In the genomic region with DNA sequence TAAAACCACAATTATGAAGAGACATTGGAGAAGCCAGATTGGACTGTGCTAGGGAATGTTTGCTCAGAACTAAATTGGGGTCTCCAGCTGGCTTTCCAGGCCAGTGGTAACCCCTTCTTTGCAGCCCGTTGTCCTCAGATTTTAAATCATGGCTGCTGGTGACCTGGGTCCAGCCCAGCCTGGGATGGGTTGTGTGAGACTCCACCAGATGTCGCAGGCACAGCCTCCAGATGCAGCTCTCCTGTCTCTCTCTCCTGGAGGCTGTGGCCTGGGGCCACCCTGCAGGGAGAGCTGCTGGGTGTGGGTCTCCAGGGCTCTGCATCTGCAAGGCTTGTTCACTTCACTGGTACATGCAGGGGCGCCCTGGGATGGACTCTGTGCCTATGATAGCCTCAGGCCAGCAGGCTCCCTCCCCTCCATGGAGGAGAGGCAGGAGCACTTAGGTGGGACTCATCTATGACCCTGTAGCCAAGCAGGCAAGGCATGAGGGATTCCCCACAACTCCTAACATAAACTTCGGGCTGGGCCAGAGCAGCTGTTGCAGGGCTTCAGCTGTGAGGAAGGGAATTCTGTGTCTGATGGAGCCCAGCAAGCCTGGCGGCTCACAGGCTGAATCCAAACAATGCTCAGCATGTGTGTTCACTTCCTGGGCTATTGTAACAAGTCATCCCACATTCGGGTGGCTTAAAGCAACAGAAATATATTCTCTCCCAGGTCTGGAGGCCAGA, we compare ENCODE assay signal across 20 cellular contexts.
DNase-seq lines count a peak whose midpoint lies in the region; ATAC-seq, FAIRE-seq and TF ChIP-seq lines count a peak whose summit lies in the region.
"Had no signal": no experiment of that assay in that cellular context is flagged by ENCODE, and none has a peak within 500 bp of the region (broad histone marks: within the 10 kb centered on the region; RNA-seq: fewer than 3 reads in every experiment).

No MANE protein-coding gene starts in this region.

- 79% methylated on average over 5 of the region's 6 CpGs; no CpG with 5 or more reads in 1 of the 2 experiments for WGBS in H1 (ENCODE audit: extremely low coverage in 1 of 2, insufficient coverage in 1 of 2, insufficient read length in 1 of 2, insufficient replicate concordance in 2 of 2, low coverage in 1 of 2, low lambda C conversion rate in 2 of 2, missing lambda C conversion rate in 1 of 2), 2 experiments
- 72 to 74% methylated on average over 6 of the region's 6 CpGs for WGBS in aorta, 2 donors

- H3K14ac ChIP-seq in H1 (ENCODE audit: insufficient read length): no peak overlapping the region

- no peaks in the 10 kb centered on the region for H3K23me2 ChIP-seq in H1 (ENCODE audit: low read depth, low read length)

- POLR2A ChIA-PET in H1 (lab: Charles Lee; ENCODE audit: partially characterized antibody): no interaction called here
- POLR2A ChIA-PET in Caco-2 (lab: Charles Lee): no interaction called here

- H2BK15ac ChIP-seq in H1 (ENCODE audit: low read length): no peak overlapping the region

- H3K4me2 ChIP-seq in H1 (ENCODE audit: insufficient read depth in 1 of 2, low read depth in 2 of 2, low read length in 2 of 2): no peak overlapping the region

- 0 out of 2 replicates have a peak overlapping the region, but pooled peaks have one; percentile 33 for H2AFZ ChIP-seq in H1 (ENCODE audit: low read length)

- no peak for TF ChIP-seq RAD21 in H1 (IDR thresholded peaks at IDR 0.05 in 1 of 2, conservative IDR thresholded peaks at IDR 0.05 in 1 of 2; ENCODE audit: low read depth in 2 of 2, low read length in 2 of 2)

- H3K36me3 ChIP-seq in H1 (ENCODE audit: control insufficient read depth in 2 of 4, insufficient read depth in 4 of 4, low read length in 3 of 4) (no peaks in the 10 kb centered on the region), aorta (ENCODE audit: control insufficient read depth in 1 of 2, insufficient read depth in 2 of 2, low read length in 1 of 2) (no peaks in the 10 kb centered on the region), Caco-2 (ENCODE audit: control insufficient read depth, insufficient read depth, low read length) (no peaks in the 10 kb centered on the region)

- no peak overlapping the region for H3K18ac ChIP-seq in H1 (ENCODE audit: extremely low read depth, low read length)

- H2BK12ac ChIP-seq in H1 (ENCODE audit: low read depth, low read length): no peak overlapping the region

- BruUV-seq in Caco-2 (replicated peaks; lab: Mats Ljungman, UMichigan): no TSS peak

- no peak overlapping the region for H3K23ac ChIP-seq in H1 (ENCODE audit: insufficient read length)

- H3K27me3 ChIP-seq in H1 (replicated peaks in 1 of 4; ENCODE audit: control insufficient read depth in 3 of 4, extremely low read depth in 1 of 4, insufficient read depth in 3 of 4, low read length in 3 of 4): no peaks in the 10 kb centered on the region
- H3K27me3 ChIP-seq in aorta (ENCODE audit: control insufficient read depth in 1 of 2, insufficient read depth in 2 of 2, low read length in 1 of 2): no peaks in the 10 kb centered on the region
- H3K27me3 ChIP-seq in Caco-2 (replicated peaks; ENCODE audit: control insufficient read depth, insufficient read depth, low read length): no peaks in the 10 kb centered on the region

- H3K4me1 Mint-ChIP-seq in nephron: peaks cover 34% of the 10 kb centered on the region
- no peaks in the 10 kb centered on the region for H3K4me1 Mint-ChIP-seq in Caco-2 (ENCODE audit: low read depth, unreplicated experiment)
- H3K4me1 Mint-ChIP-seq: activated B cell treated with CpG ODN at 0.5 μM for 24 hours; CD4-positive, alpha-beta memory T cell; immature natural killer cell had no signal

- no peak for TF ChIP-seq POLR2A in H1 (IDR thresholded peaks at IDR 0.05; ENCODE audit: control extremely low read depth in 1 of 2, low read depth in 2 of 2, low read length in 2 of 2)

- H3K56ac ChIP-seq in H1 (replicated peaks; ENCODE audit: insufficient read length, low read depth, low read length): no peak overlapping the region

- H3K27ac Mint-ChIP-seq in nephron: peak overlapping the region; percentile 4 to 16 (median 13)
- H3K27ac Mint-ChIP-seq in Caco-2 (ENCODE audit: unreplicated experiment): no peak overlapping the region
- H3K27ac Mint-ChIP-seq: activated B cell treated with CpG ODN at 0.5 μM for 24 hours; CD4-positive, alpha-beta memory T cell; effector memory CD8-positive, alpha-beta T cell; immature natural killer cell had no signal

- H3K4me3 Mint-ChIP-seq in nephron (no peak overlapping the region), Caco-2 (ENCODE audit: unreplicated experiment) (no peak overlapping the region)
- H3K4me3 Mint-ChIP-seq: activated B cell treated with CpG ODN at 0.5 μM for 24 hours; brain; CD4-positive, alpha-beta memory T cell; effector memory CD8-positive, alpha-beta T cell; immature natural killer cell had no signal

- ATAC-seq in aorta (ENCODE audit: low FRiP score): no peak
- ATAC-seq: effector memory CD8-positive, alpha-beta T cell had no signal

- FAIRE-seq in H1 (lab: Jason Lieb, UNC): no peak

- H4K20me1 ChIP-seq in H1 (replicated peaks in 1 of 2; ENCODE audit: control insufficient read depth in 1 of 2, insufficient read depth in 2 of 2, low read length in 2 of 2): no peaks in the 10 kb centered on the region

- intact Hi-C loops in aorta (cut with DNase I) (loop anchor here in 1 of 2 donors (5.0 kb wide), 1 partner anchor 109 kb away; no protein-coding TSS in a partner anchor), Caco-2 (cut with micrococcal nuclease; ENCODE audit: unreplicated experiment) (no loop called here)

- no peak overlapping the region for H2BK20ac ChIP-seq in H1 (ENCODE audit: low read length)

- no peaks in the 10 kb centered on the region for H3K36me3 Mint-ChIP-seq in nephron (ENCODE audit: low read depth)
- no peaks in the 10 kb centered on the region for H3K36me3 Mint-ChIP-seq in Caco-2 (ENCODE audit: insufficient read depth, unreplicated experiment)
- H3K36me3 Mint-ChIP-seq: brain; CD4-positive, alpha-beta memory T cell; immature natural killer cell had no signal

- no peak overlapping the region for H4K8ac ChIP-seq in H1 (ENCODE audit: extremely low read depth, insufficient read depth, low read length)

- H4K5ac ChIP-seq in H1 (ENCODE audit: insufficient read length, low read depth, low read length): no peak overlapping the region

- no peak overlapping the region for H3K27ac ChIP-seq in H1 (ENCODE audit: low read depth, low read length)
- H3K27ac ChIP-seq in aorta (ENCODE audit: low read depth in 1 of 2, low read length in 2 of 2): no peak overlapping the region
- H3K27ac ChIP-seq: 22Rv1 had no signal

- peak; percentile 10 for DNase-seq in DMS153 (lab: John Stamatoyannopoulos, UW)
- no peak for DNase-seq in DMS153 treated with DMSO at 0.1 percent for 48 hours (lab: John Stamatoyannopoulos, UW; ENCODE audit: unreplicated experiment)
- DNase-seq in HCEC 1CT: peak; percentile 30
- peak in 1 of 2 experiments; percentile 43 for DNase-seq in H1 (ENCODE audit: low read depth in 1 of 2, low spot score in 2 of 2)
- DNase-seq in aorta: no peak
- no peak for DNase-seq in Caco-2
- DNase-seq in NCI-H1694 (lab: John Stamatoyannopoulos, UW): no peak
- DNase-seq: activated B cell treated with CpG ODN at 0.5 μM for 24 hours; activated gamma-delta T cell treated with Interleukin-2 at 50 U/mL for 16 hours; CD4-positive, alpha-beta memory T cell; effector memory CD8-positive, alpha-beta T cell; GDM1; immature natural killer cell; Karpas-422; NCI-H1694 treated with DMSO at 0.1 percent for 48 hours; NCI-H524 treated with DMSO at 0.1 percent for 48 hours; T-helper 1 cell had no signal

- no peak for TF ChIP-seq CTCF in H1 (IDR thresholded peaks at IDR 0.05; ENCODE audit: control extremely low read depth in 1 of 3, insufficient read depth in 1 of 3, low read depth in 1 of 3, low read length in 3 of 3)
- TF ChIP-seq CTCF in nephron (IDR thresholded peaks at IDR 0.05; ENCODE audit: unreplicated experiment in 3 of 3): no peak
- no peak for TF ChIP-seq CTCF in Caco-2 (IDR thresholded peaks at IDR 0.05; ENCODE audit: insufficient read depth in 1 of 2, low read depth in 1 of 2, low read length in 1 of 2, severe bottlenecking in 1 of 2, unreplicated experiment in 1 of 2)

- no peak overlapping the region for H2AK5ac ChIP-seq in H1 (ENCODE audit: low read depth, low read length)

- H3K79me1 ChIP-seq in H1 (ENCODE audit: low read depth, low read length): no peaks in the 10 kb centered on the region

- H3K27me3 Mint-ChIP-seq in nephron (ENCODE audit: low read depth) (peaks cover 13% of the 10 kb centered on the region), Caco-2 (ENCODE audit: insufficient read depth, unreplicated experiment) (no peaks in the 10 kb centered on the region)

- H3K9me3 Mint-ChIP-seq in nephron (no peaks in the 10 kb centered on the region), Caco-2 (ENCODE audit: unreplicated experiment) (peaks cover 10% of the 10 kb centered on the region)
- H3K9me3 Mint-ChIP-seq: activated B cell treated with CpG ODN at 0.5 μM for 24 hours; effector memory CD8-positive, alpha-beta T cell; immature natural killer cell had no signal

- no peak overlapping the region for H3K4me3 ChIP-seq in H1 (ENCODE audit: extremely low read depth in 1 of 4, insufficient read depth in 2 of 4, low read depth in 3 of 4, low read length in 4 of 4)
- H3K4me3 ChIP-seq in aorta (ENCODE audit: low read length in 2 of 2): no peak overlapping the region
- H3K4me3 ChIP-seq in Caco-2 (ENCODE audit: low read depth, low read length): no peak overlapping the region

- no peak for TF ChIP-seq EP300 in H1 (IDR thresholded peaks at IDR 0.05; ENCODE audit: borderline replicate concordance in 1 of 2, low read depth in 2 of 2, low read length in 2 of 2)

- no peak overlapping the region for H3K4ac ChIP-seq in H1 (replicated peaks; ENCODE audit: insufficient read length, low read depth, low read length)

- CTCF ChIA-PET in H1 (lab: Charles Lee; ENCODE audit: partially characterized antibody) (interaction anchor here (1.1 to 1.7 kb wide), 2 partner anchors 11 to 55 kb away, joined by 3 to 12 read pairs; no protein-coding TSS in a partner anchor), Caco-2 (lab: Charles Lee) (interaction anchor here (0.5 kb wide), 1 partner anchor 94 kb away, joined by 4 read pairs; no protein-coding TSS in a partner anchor)

- H3K9me3 ChIP-seq in H1 (ENCODE audit: insufficient read depth in 2 of 2, low read depth in 1 of 2, low read length in 1 of 2) (no peaks in the 10 kb centered on the region), aorta (ENCODE audit: control insufficient read depth, low read length) (no peaks in the 10 kb centered on the region), Caco-2 (no peaks in the 10 kb centered on the region; the same call in 1 of the 2 replicates)

- no peak overlapping the region for H2BK5ac ChIP-seq in H1 (ENCODE audit: low read depth, low read length)

- H3K79me2 ChIP-seq in H1 (ENCODE audit: control insufficient read depth in 1 of 2, insufficient read depth in 2 of 2, low read length in 2 of 2): no peaks in the 10 kb centered on the region

- H2BK120ac ChIP-seq in H1 (replicated peaks; ENCODE audit: low read depth, low read length): no peak overlapping the region

- H3K9ac ChIP-seq in H1 (replicated peaks in 1 of 4; ENCODE audit: extremely low read depth in 1 of 4, low read depth in 3 of 4, low read length in 3 of 4): no peak overlapping the region

- H4K91ac ChIP-seq in H1 (replicated peaks; ENCODE audit: insufficient read length, low read length): no peak overlapping the region

- H3K4me1 ChIP-seq in H1 (replicated peaks in 1 of 4; ENCODE audit: control insufficient read depth in 3 of 4, insufficient read depth in 4 of 4, low read length in 3 of 4): no peaks in the 10 kb centered on the region
- no peaks in the 10 kb centered on the region for H3K4me1 ChIP-seq in aorta (ENCODE audit: control insufficient read depth in 1 of 2, insufficient read depth in 2 of 2, low read length in 2 of 2)
- H3K4me1 ChIP-seq in Caco-2: no peaks in the 10 kb centered on the region

Comparison
In these comparisons a context has a peak if more than half of its experiments do, and no peak if none do; other contexts are left out.
1. DNase-seq: peak in DMS153 (single experiment) and HCEC 1CT (single experiment); none in DMS153 treated with DMSO at 0.1 percent for 48 hours (single experiment), aorta (0 of 2), Caco-2 (0 of 2) and NCI-H1694 (single experiment).